ENCODE assay signal across 6 cellular contexts in genomic region chr16:13205352-13205751, GRCh38.
"Had no signal": no experiment of that assay in that cellular context is flagged by ENCODE, and none has a peak within 500 bp of the region (broad histone marks: within the 10 kb centered on the region; RNA-seq: fewer than 3 reads in every experiment).

No MANE protein-coding gene starts in this region.

- FAIRE-seq: HTR-8/SVneo had no signal

- H3K4me2 ChIP-seq: KMS-11 had no signal

- H3K27ac ChIP-seq: HL-60, KMS-11 had no signal

- DNase-seq: IMR-90, KBM-7, KG1 had no signal

- H3K9ac ChIP-seq: KMS-11 had no signal
